9 cellular contexts compared by ENCODE assay signal in the genomic region with DNA sequence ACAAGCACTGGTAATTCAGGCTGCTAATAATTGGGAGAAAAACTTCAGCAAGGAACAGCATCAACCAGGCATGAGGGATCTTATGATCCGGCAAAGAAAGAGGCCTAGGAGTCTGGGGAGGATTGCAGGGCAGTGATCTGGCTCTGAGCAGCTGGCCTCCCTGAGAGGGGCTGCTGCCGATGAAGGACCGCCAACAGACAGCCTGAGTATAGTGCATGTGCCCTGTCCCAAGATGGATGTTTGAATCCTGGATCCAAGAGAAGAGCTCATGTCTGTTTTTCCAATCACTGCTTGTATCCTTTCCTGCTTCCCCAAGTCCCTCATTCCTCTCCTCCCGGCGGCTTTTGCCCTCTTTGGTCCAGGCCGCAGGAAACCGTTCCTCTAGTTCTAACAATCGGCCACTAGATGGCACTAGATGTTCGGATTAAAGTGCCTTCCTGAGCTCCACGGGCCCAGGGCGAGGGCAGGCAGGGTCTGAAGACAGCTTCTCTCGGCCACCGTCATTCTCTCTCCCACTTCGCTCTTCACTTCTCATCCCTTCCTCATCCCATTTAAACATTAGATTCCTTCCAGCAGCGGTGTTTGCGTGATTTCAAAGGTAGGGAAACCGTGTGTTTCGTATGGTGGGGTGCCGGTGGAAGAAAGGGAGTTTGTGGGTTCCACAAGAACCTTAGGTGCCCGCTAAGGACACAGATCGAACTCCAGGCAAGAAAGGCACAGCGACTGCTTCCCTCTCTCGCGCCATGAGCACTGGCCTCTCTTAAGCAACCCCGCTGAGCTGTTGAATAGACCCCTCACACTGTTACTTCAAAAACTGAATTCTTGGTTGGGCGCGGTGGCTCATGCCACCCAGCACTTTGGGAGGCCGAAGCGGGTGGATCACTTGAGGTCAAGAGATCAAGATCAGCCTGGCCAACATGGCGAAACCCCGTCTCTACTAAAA.
DNase-seq lines count a peak whose midpoint lies in the region; ATAC-seq and TF ChIP-seq lines count a peak whose summit lies in the region.
"Had no signal": no experiment of that assay in that cellular context is flagged by ENCODE, and none has a peak within 500 bp of the region (broad histone marks: within the 10 kb centered on the region; RNA-seq: fewer than 3 reads in every experiment).

No MANE protein-coding gene starts in this region.

- no peaks in the 10 kb centered on the region for H3K27me3 ChIP-seq in iPS-15b (ENCODE audit: control insufficient read depth, insufficient read depth, low read length)
- H3K27me3 ChIP-seq in smooth muscle cell (ENCODE audit: low read depth) = peaks cover 3% of the 10 kb centered on the region
- H3K27me3 ChIP-seq: neutrophil had no signal

- no peaks in the 10 kb centered on the region for H3K9me3 ChIP-seq in iPS-15b (ENCODE audit: control insufficient read depth, insufficient read depth, low read length)
- H3K9me3 ChIP-seq in smooth muscle cell (replicated peaks; ENCODE audit: low read depth) = no peaks in the 10 kb centered on the region
- H3K9me3 ChIP-seq: neutrophil had no signal

- TF ChIP-seq CTCF in NB4 (IDR thresholded peaks at IDR 0.05; ENCODE audit: low read depth, low read length) (peak; percentile 72), smooth muscle cell (IDR thresholded peaks at IDR 0.05; ENCODE audit: borderline replicate concordance, insufficient read depth, poor library complexity, severe bottlenecking) (peak; percentile 73)

- H3K79me2 ChIP-seq in smooth muscle cell (ENCODE audit: low read depth) = no peaks in the 10 kb centered on the region

- H3K4me3 ChIP-seq in NB4 (ENCODE audit: low read depth, low read length) (no peak overlapping the region), iPS-15b (ENCODE audit: low read depth, low read length) (peak overlapping the region; percentile 39), smooth muscle cell (no peak overlapping the region)

- H3F3A ChIP-seq in smooth muscle cell (ENCODE audit: low read depth) = no peaks in the 10 kb centered on the region

- DNase-seq in activated CD4-positive, CD25-positive, alpha-beta regulatory T cell treated with anti-CD3 and anti-CD28 coated beads, Interleukin-2, amount 50 U/mL, for 16 hours (ENCODE audit: low read depth, low spot score) = peak; percentile 2
- DNase-seq in activated CD4-positive, CD25-positive, alpha-beta regulatory T cell (lab: John Stamatoyannopoulos, UW) = no peak
- DNase-seq in NB4 (ENCODE audit: low read depth) (peak; percentile 80), SKM-1 (lab: John Stamatoyannopoulos, UW; ENCODE audit: unreplicated experiment) (peak; percentile 71), astrocyte of the hippocampus (ENCODE audit: low read depth, low spot score) (peak; percentile 90), smooth muscle cell (lab: John Stamatoyannopoulos, UW; ENCODE audit: unreplicated experiment) (peak; percentile 29)

- H4K20me1 ChIP-seq in smooth muscle cell (ENCODE audit: low read depth) = no peaks in the 10 kb centered on the region

- WGBS in smooth muscle cell (ENCODE audit: low lambda C conversion rate) = 45% methylated on average over 31 of the region's 31 CpGs

- peak overlapping the region; percentile 53 for H3K4me2 ChIP-seq in smooth muscle cell

- TF ChIP-seq POLR2A in NB4 (IDR thresholded peaks at IDR 0.05; ENCODE audit: extremely low read depth, insufficient read length) = no peak

- no peaks in the 10 kb centered on the region for H3K4me1 ChIP-seq in iPS-15b (ENCODE audit: control insufficient read depth, insufficient read depth, low read length)
- no peaks in the 10 kb centered on the region for H3K4me1 ChIP-seq in smooth muscle cell (ENCODE audit: low read depth)

- ATAC-seq in HG02571 (IDR thresholded peaks at IDR 0.05; ENCODE audit: unreplicated experiment) = peak; percentile 87

- H3K27ac ChIP-seq in smooth muscle cell (ENCODE audit: low read depth) = no peak overlapping the region
- H3K27ac ChIP-seq: neutrophil had no signal

- H3K36me3 ChIP-seq in iPS-15b (ENCODE audit: control insufficient read depth, insufficient read depth, low read length) = no peaks in the 10 kb centered on the region
- H3K36me3 ChIP-seq in smooth muscle cell (ENCODE audit: low read depth) = no peaks in the 10 kb centered on the region
- H3K36me3 ChIP-seq: neutrophil had no signal

- H3K9ac ChIP-seq in iPS-15b (ENCODE audit: low read depth, low read length) (no peak overlapping the region), smooth muscle cell (ENCODE audit: low read depth) (no peak overlapping the region)

- peak overlapping the region; percentile 42 for H2AFZ ChIP-seq in smooth muscle cell (ENCODE audit: low read depth)

Comparison
In these comparisons a context has a peak if more than half of its experiments do, and no peak if none do; other contexts are left out.
1. DNase-seq: peak in activated CD4-positive, CD25-positive, alpha-beta regulatory T cell treated with anti-CD3 and anti-CD28 coated beads, Interleukin-2, amount 50 U/mL, for 16 hours (single experiment), NB4 (single experiment), SKM-1 (single experiment), astrocyte of the hippocampus (single experiment) and smooth muscle cell (single experiment); none in activated CD4-positive, CD25-positive, alpha-beta regulatory T cell (0 of 4).